In genomic region chr3:11434697-11435096, GRCh38 we compare ENCODE assay signal across 15 cellular contexts.
DNase-seq lines count a peak whose midpoint lies in the region; ATAC-seq and TF ChIP-seq lines count a peak whose summit lies in the region.
"Had no signal": no experiment of that assay in that cellular context is flagged by ENCODE, and none has a peak within 500 bp of the region (broad histone marks: within the 10 kb centered on the region; RNA-seq: fewer than 3 reads in every experiment).

No MANE protein-coding gene starts in this region.

- H3K27me3 ChIP-seq in osteoblast (ENCODE audit: insufficient read depth, low read length) = no peaks in the 10 kb centered on the region
- H3K27me3 ChIP-seq: BE2C, transverse colon had no signal

- TF ChIP-seq CTCF in osteoblast (IDR thresholded peaks at IDR 0.05; ENCODE audit: extremely low read depth, low read depth, low read length) = no peak
- no peak for TF ChIP-seq CTCF in type B pancreatic cell (conservative IDR thresholded peaks at IDR 0.05)

- H3K27ac ChIP-seq in angular gyrus (ENCODE audit: low read depth, low read length) = peak overlapping the region; percentile 85
- H3K27ac ChIP-seq in osteoblast (ENCODE audit: low read depth, low read length) = peak overlapping the region; percentile 81

- H3K9me3 Mint-ChIP-seq in type B pancreatic cell = no peaks in the 10 kb centered on the region
- H3K9me3 Mint-ChIP-seq: activated B cell treated with CpG ODN at 0.5 μM for 24 hours; activated naive CD4-positive, alpha-beta T cell treated with anti-CD3 and anti-CD28 coated beads for 36 hours; T-helper 1 cell treated with Interleukin-12 subunit alpha and Interleukin-12 subunit beta and Interleukin-4 antibody, amounts not matched to agents 30 μg/mL and 1 μg/mL, for 36 hours had no signal

- H2AFZ ChIP-seq in osteoblast (ENCODE audit: low read length) = no peak overlapping the region

- H3K4me2 ChIP-seq in osteoblast (ENCODE audit: insufficient read depth, low read length) = peak overlapping the region; percentile 43

- no peak overlapping the region for H3K4me3 Mint-ChIP-seq in type B pancreatic cell
- H3K4me3 Mint-ChIP-seq: activated B cell treated with CpG ODN at 0.5 μM for 24 hours; activated CD8-positive, alpha-beta memory T cell treated with anti-CD3 and anti-CD28 coated beads, Interleukin-2, amount 10 ng/mL, durations not matched to agents 7 days and 5 days; activated naive CD4-positive, alpha-beta T cell treated with anti-CD3 and anti-CD28 coated beads for 36 hours; T-helper 1 cell treated with Interleukin-12 subunit alpha and Interleukin-12 subunit beta and Interleukin-4 antibody, amounts not matched to agents 30 μg/mL and 1 μg/mL, for 36 hours had no signal

- peaks cover 17% of the 10 kb centered on the region for H3K4me1 ChIP-seq in osteoblast (ENCODE audit: insufficient read depth, low read length)
- H3K4me1 ChIP-seq: BE2C, prostate gland had no signal

- H3K79me2 ChIP-seq in osteoblast (ENCODE audit: insufficient read depth, low read length) = no peaks in the 10 kb centered on the region

- no peak overlapping the region for H3K4me3 ChIP-seq in osteoblast (ENCODE audit: insufficient read depth, low read length)
- H3K4me3 ChIP-seq: prostate gland, transverse colon had no signal

- no peak for ATAC-seq in HG03196 (IDR thresholded peaks at IDR 0.05; ENCODE audit: unreplicated experiment)
- ATAC-seq: activated CD8-positive, alpha-beta memory T cell treated with anti-CD3 and anti-CD28 coated beads, Interleukin-2, amount 10 ng/mL, durations not matched to agents 7 days and 5 days had no signal

- H3K36me3 ChIP-seq in osteoblast (ENCODE audit: insufficient read depth, low read length) = no peaks in the 10 kb centered on the region
- H3K36me3 ChIP-seq: BE2C, prostate gland, transverse colon had no signal

- H3K27ac Mint-ChIP-seq in type B pancreatic cell = peak overlapping the region; percentile 11
- H3K27ac Mint-ChIP-seq: activated B cell treated with CpG ODN at 0.5 μM for 24 hours; activated CD8-positive, alpha-beta memory T cell treated with anti-CD3 and anti-CD28 coated beads, Interleukin-2, amount 10 ng/mL, durations not matched to agents 7 days and 5 days; activated naive CD4-positive, alpha-beta T cell treated with anti-CD3 and anti-CD28 coated beads for 36 hours; T-helper 1 cell treated with Interleukin-12 subunit alpha and Interleukin-12 subunit beta and Interleukin-4 antibody, amounts not matched to agents 30 μg/mL and 1 μg/mL, for 36 hours had no signal

- H3K9me3 ChIP-seq in osteoblast (ENCODE audit: low read depth, low read length) = no peaks in the 10 kb centered on the region
- H3K9me3 ChIP-seq: BE2C, prostate gland, transverse colon had no signal

- H4K20me1 ChIP-seq in osteoblast (ENCODE audit: insufficient read depth, low read length) = peaks cover 4% of the 10 kb centered on the region

- peaks cover 23% of the 10 kb centered on the region for H3K4me1 Mint-ChIP-seq in type B pancreatic cell (ENCODE audit: unreplicated experiment)
- H3K4me1 Mint-ChIP-seq: activated B cell treated with CpG ODN at 0.5 μM for 24 hours had no signal

- peak; percentile 33 for DNase-seq in globus pallidus (ENCODE audit: low spot score)
- no peak for DNase-seq in osteoblast (ENCODE audit: insufficient read length, low spot score, missing footprints)
- DNase-seq in type B pancreatic cell (ENCODE audit: extremely low spot score, unreplicated experiment) = no peak
- no peak for DNase-seq in NCI-H1048 (lab: John Stamatoyannopoulos, UW)
- DNase-seq in mucosa of gallbladder (ENCODE audit: low spot score) = no peak
- DNase-seq: activated B cell treated with CpG ODN at 0.5 μM for 24 hours; activated CD8-positive, alpha-beta memory T cell treated with anti-CD3 and anti-CD28 coated beads, Interleukin-2, amount 10 ng/mL, durations not matched to agents 7 days and 5 days; activated naive CD4-positive, alpha-beta T cell treated with anti-CD3 and anti-CD28 coated beads for 36 hours; BE2C; NCI-H2081 had no signal

- no peaks in the 10 kb centered on the region for H3K27me3 Mint-ChIP-seq in type B pancreatic cell
- H3K27me3 Mint-ChIP-seq: activated B cell treated with CpG ODN at 0.5 μM for 24 hours; activated CD8-positive, alpha-beta memory T cell treated with anti-CD3 and anti-CD28 coated beads, Interleukin-2, amount 10 ng/mL, durations not matched to agents 7 days and 5 days had no signal

- H3K36me3 Mint-ChIP-seq in type B pancreatic cell = peaks cover 12% of the 10 kb centered on the region
- H3K36me3 Mint-ChIP-seq: activated CD8-positive, alpha-beta memory T cell treated with anti-CD3 and anti-CD28 coated beads, Interleukin-2, amount 10 ng/mL, durations not matched to agents 7 days and 5 days had no signal
